Comparison of ENCODE assay signal across 8 cellular contexts in genomic region chr10:73910401-73910763, GRCh38. TPM values are rescaled to one million over a fixed set of nuclear protein-coding genes. Genes with fewer than 3 reads are reported as not detected.
DNase-seq lines count a peak whose midpoint lies in the region; ATAC-seq and TF ChIP-seq lines count a peak whose summit lies in the region.

No MANE protein-coding gene starts in this region.

- peak overlapping the region; percentile 88 for H3K18ac ChIP-seq in IMR-90 (ENCODE audit: low read depth, low read length)

- TF ChIP-seq CTCF in GM10248 (IDR thresholded peaks at IDR 0.05; ENCODE audit: control extremely low read depth, extremely low read depth, low read depth, missing control alignments) (peak; percentile 7), IMR-90 (conservative IDR thresholded peaks at IDR 0.05; ENCODE audit: low read depth, low read length) (no peak), MCF 10A (IDR thresholded peaks at IDR 0.05; ENCODE audit: unreplicated experiment) (no peak)

- no peaks in the 10 kb centered on the region for H3K27me3 Mint-ChIP-seq in MCF 10A (ENCODE audit: insufficient read depth, unreplicated experiment)

- ATAC-seq in IMR-90 (ENCODE audit: low read depth) (no peak), HG02852 (IDR thresholded peaks at IDR 0.05; ENCODE audit: unreplicated experiment) (no peak)

- H3K4ac ChIP-seq in IMR-90 (ENCODE audit: low read depth, low read length), result peak overlapping the region; percentile 98

- 60% methylated on average over 1 of the region's 9 CpGs; no CpG with 5 or more reads in 1 of the 2 experiments for WGBS in IMR-90 (ENCODE audit: extremely low coverage in 2 of 2, insufficient read length in 1 of 2), 2 experiments

- H3K9me3 ChIP-seq in IMR-90 (ENCODE audit: control insufficient read depth, insufficient read depth, low read length) (no peaks in the 10 kb centered on the region), mucosa of rectum (ENCODE audit: control insufficient read depth in 2 of 2, low read length in 2 of 2) (no peaks in the 10 kb centered on the region)

- H4K20me1 ChIP-seq in IMR-90 (ENCODE audit: insufficient read depth, low read length), result peaks cover 44% of the 10 kb centered on the region

- peak overlapping the region; percentile 97 for H3K4me3 Mint-ChIP-seq in MCF 10A (ENCODE audit: unreplicated experiment)

- peak overlapping the region; percentile 89 for H3K4me2 ChIP-seq in IMR-90 (ENCODE audit: low read depth, low read length)

- CTCF ChIA-PET in GM10248 (lab: Yijun Ruan, JAX), result interaction anchor here (1.5 to 3.6 kb wide), 4 partner anchors 22 to 45 kb away, joined by 4 to 31 read pairs (median 12); no protein-coding TSS in a partner anchor
- CTCF ChIA-PET in IMR-90 (lab: Yijun Ruan, JAX), result interaction anchor here (1.1 kb wide), 1 partner anchor 23 kb away, joined by 5 read pairs; no protein-coding TSS in a partner anchor
- CTCF ChIA-PET in MCF 10A (lab: Yijun Ruan, JAX), result no interaction called here

- H3K79me1 ChIP-seq in IMR-90 (ENCODE audit: low read depth in 1 of 2, low read length in 2 of 2), result peaks cover 22 to 64% of the 10 kb centered on the region in 2 experiments

- H3K27ac Mint-ChIP-seq in MCF 10A (ENCODE audit: low read depth, unreplicated experiment), result peak overlapping the region; percentile 70

- H3K4me3 ChIP-seq in IMR-90 (ENCODE audit: insufficient read depth, low read depth, low read length), result peak overlapping the region; percentile 66
- peak overlapping the region; percentile 61 to 67 for H3K4me3 ChIP-seq in mucosa of rectum (ENCODE audit: low read length in 2 of 2)

- H2AFZ ChIP-seq in IMR-90 (replicated peaks; ENCODE audit: low read length, poor library complexity), result peak overlapping the region; percentile 87

- peak overlapping the region; percentile 87 for H2BK5ac ChIP-seq in IMR-90 (ENCODE audit: low read depth, low read length, poor library complexity, severe bottlenecking)

- in situ Hi-C loops in IMR-90 (cut with MboI; ENCODE audit: low sequenced_read_pairs), result no loop called here

- H3K36me3 ChIP-seq in IMR-90 (ENCODE audit: control insufficient read depth, insufficient read depth, low read length) (peaks cover 36% of the 10 kb centered on the region), mucosa of rectum (ENCODE audit: control insufficient read depth in 2 of 2, insufficient read depth in 2 of 2, low read length in 2 of 2) (no peaks in the 10 kb centered on the region)

- dilution Hi-C loops in IMR-90 (cut with HindIII; ENCODE audit: low sequenced_read_pairs, unreplicated experiment), result no loop called here

- H4K91ac ChIP-seq in IMR-90 (ENCODE audit: insufficient read depth, low read depth, low read length), result peak overlapping the region; percentile 96

- H2BK15ac ChIP-seq in IMR-90 (ENCODE audit: low read depth, low read length), result peak overlapping the region; percentile 78

- H3K27ac ChIP-seq in IMR-90 (ENCODE audit: insufficient read depth, low read length) (peak overlapping the region; percentile 91), mucosa of rectum (ENCODE audit: low read depth in 2 of 2, low read length in 2 of 2) (peak overlapping the region; percentile 59 to 62)

- peak overlapping the region; percentile 94 for H3K56ac ChIP-seq in IMR-90 (ENCODE audit: extremely low read depth, insufficient read depth, low read length)

- TF ChIP-seq RAD21 in IMR-90 (IDR thresholded peaks at IDR 0.05; ENCODE audit: low read length), result peak; percentile 28

- peaks cover 72% of the 10 kb centered on the region for H3K4me1 Mint-ChIP-seq in MCF 10A (ENCODE audit: insufficient read depth, unreplicated experiment)

- no peak for TF ChIP-seq POLR2A in IMR-90 (IDR thresholded peaks at IDR 0.05; ENCODE audit: low read depth, low read length)

- peak overlapping the region; percentile 95 for H2AK9ac ChIP-seq in IMR-90 (replicated peaks; ENCODE audit: low read depth, low read length, poor library complexity)

- peak overlapping the region; percentile 91 for H2BK20ac ChIP-seq in IMR-90 (ENCODE audit: low read depth, low read length)

- intact Hi-C loops in IMR-90 (cut with micrococcal nuclease) (no loop called here), MCF 10A (cut with micrococcal nuclease) (no loop called here)

- peak overlapping the region; percentile 82 for H4K5ac ChIP-seq in IMR-90 (ENCODE audit: low read depth, low read length)

- POLR2A ChIA-PET in GM10248 (lab: Yijun Ruan, JAX), result no interaction called here
- POLR2A ChIA-PET in IMR-90 (lab: Charles Lee; ENCODE audit: unreplicated experiment), result interaction anchor here (3.7 kb wide), 1 partner anchor 22 kb away, joined by 34 read pairs; no protein-coding TSS in a partner anchor
- POLR2A ChIA-PET in MCF 10A (lab: Yijun Ruan, JAX), result interaction anchor here (0.6 to 6.0 kb wide), 7 partner anchors 9 to 128 kb away, joined by 3 to 88 read pairs (median 5); no protein-coding TSS in a partner anchor

- no peaks in the 10 kb centered on the region for H3K27me3 ChIP-seq in IMR-90 (ENCODE audit: control insufficient read depth, insufficient read depth, low read length)
- H3K27me3 ChIP-seq in mucosa of rectum (ENCODE audit: control insufficient read depth in 2 of 2, insufficient read depth in 2 of 2, low read length in 2 of 2), result peaks cover 5 to 7% of the 10 kb centered on the region in 2 donors

- peak overlapping the region; percentile 80 for H3K23ac ChIP-seq in IMR-90 (ENCODE audit: low read depth, low read length)

- peak overlapping the region; percentile 96 for H2AK5ac ChIP-seq in IMR-90 (ENCODE audit: low read depth, low read length)

- peaks cover 38% of the 10 kb centered on the region for H3K9me1 ChIP-seq in IMR-90 (ENCODE audit: insufficient read depth, low read length)

- peaks cover 5% of the 10 kb centered on the region for H3K36me3 Mint-ChIP-seq in MCF 10A (ENCODE audit: insufficient read depth, unreplicated experiment)

- H2BK120ac ChIP-seq in IMR-90 (ENCODE audit: low read depth, low read length), result peak overlapping the region; percentile 98

- peak overlapping the region; percentile 88 for H3K14ac ChIP-seq in IMR-90 (replicated peaks; ENCODE audit: low read depth, low read length)

- H3K4me1 ChIP-seq in IMR-90 (ENCODE audit: control insufficient read depth, insufficient read depth, low read length) (peaks cover 45% of the 10 kb centered on the region), mucosa of rectum (ENCODE audit: control insufficient read depth in 2 of 2, insufficient read depth in 2 of 2, low read length in 2 of 2) (peaks cover 20 to 32% of the 10 kb centered on the region in 2 donors)

- no peaks in the 10 kb centered on the region for H3K9me3 Mint-ChIP-seq in MCF 10A (ENCODE audit: unreplicated experiment)

- H3K9ac ChIP-seq in IMR-90 (ENCODE audit: low read depth, low read length), result peak overlapping the region; percentile 83
- peak overlapping the region; percentile 27 to 70 for H3K9ac ChIP-seq in mucosa of rectum (ENCODE audit: low read depth in 1 of 2, low read length in 2 of 2)

- peak overlapping the region; percentile 85 to 93 for H4K8ac ChIP-seq in IMR-90 (ENCODE audit: low read depth in 2 of 2, low read length in 2 of 2)

- BruUV-seq in IMR-90 (replicated peaks; lab: Mats Ljungman, UMichigan) (no TSS peak), MCF 10A (replicated peaks; lab: Mats Ljungman, UMichigan) (no TSS peak)

- DNase-seq in GM10248 (ENCODE audit: extremely low spot score), result peak; percentile 43
- peak; percentile 43 for DNase-seq in IMR-90
- DNase-seq in MCF 10A (ENCODE audit: unreplicated experiment), result no peak
- DNase-seq in stimulated activated CD4-positive, alpha-beta T cell treated with anti-CD3 and anti-CD28 coated beads, Interleukin-2, amount 100 ng/mL, for 48 hours, result no peak
- DNase-seq in C1 segment of cervical spinal cord (lab: John Stamatoyannopoulos, UW), result no peak
- no peak for DNase-seq in NK-92 (lab: John Stamatoyannopoulos, UW; ENCODE audit: unreplicated experiment)

TF ChIP-seq in IMR-90, 13 proteins besides CTCF, POLR2A, EP300 and RAD21:
- no peak for TF ChIP-seq BHLHE40 (IDR thresholded peaks at IDR 0.05; ENCODE audit: low read depth, low read length)
- TF ChIP-seq MAFK (IDR thresholded peaks at IDR 0.05; ENCODE audit: low read depth, low read length), result no peak
- TF ChIP-seq CEBPB (IDR thresholded peaks at IDR 0.05; ENCODE audit: low read depth, low read length), result no peak

RNA-seq across cellular contexts. Expression of gene PLAU, which starts 0.6 kb away (rescaled TPM):
- total RNA-seq in IMR-90 (2012; rRNA removed) (115 and 123 TPM in 2 replicates), MCF 10A (2022) (17.3 and 30.6 TPM in 2 replicates)
- 230 and 283 TPM in 2 replicates for polyA plus RNA-seq in IMR-90 (2012; rRNA removed)
- 215 and 255 TPM in 2 replicates for polyA plus RNA-seq in IMR-90 (2012; cell fraction: cytosol; rRNA removed)
- polyA plus RNA-seq in IMR-90 (2012; cell fraction: nucleus; rRNA removed; ENCODE audit: low replicate concordance), result 331 and 562 TPM in 2 replicates

RNA-seq across cellular contexts. Expression of gene CAMK2G, which starts 36.0 kb away (rescaled TPM):
- total RNA-seq in IMR-90 (2012; rRNA removed) (18.9 and 20.4 TPM in 2 replicates), MCF 10A (2022) (10.9 and 13.7 TPM in 2 replicates)
- polyA plus RNA-seq in IMR-90 (2012; rRNA removed), result 24.0 and 25.4 TPM in 2 replicates
- 19.3 and 21.1 TPM in 2 replicates for polyA plus RNA-seq in IMR-90 (2012; cell fraction: cytosol; rRNA removed)
- polyA plus RNA-seq in IMR-90 (2012; cell fraction: nucleus; rRNA removed; ENCODE audit: low replicate concordance), result 51.4 and 75.4 TPM in 2 replicates

Comparison
In these comparisons a context has a peak if more than half of its experiments do, and no peak if none do; other contexts are left out.
1. DNase-seq: peak in GM10248 (single experiment) and IMR-90 (single experiment); none in MCF 10A (single experiment), stimulated activated CD4-positive, alpha-beta T cell treated with anti-CD3 and anti-CD28 coated beads, Interleukin-2, amount 100 ng/mL, for 48 hours (0 of 2), C1 segment of cervical spinal cord (0 of 14) and NK-92 (single experiment).